10 cellular contexts compared by ENCODE assay signal in the genomic region with DNA sequence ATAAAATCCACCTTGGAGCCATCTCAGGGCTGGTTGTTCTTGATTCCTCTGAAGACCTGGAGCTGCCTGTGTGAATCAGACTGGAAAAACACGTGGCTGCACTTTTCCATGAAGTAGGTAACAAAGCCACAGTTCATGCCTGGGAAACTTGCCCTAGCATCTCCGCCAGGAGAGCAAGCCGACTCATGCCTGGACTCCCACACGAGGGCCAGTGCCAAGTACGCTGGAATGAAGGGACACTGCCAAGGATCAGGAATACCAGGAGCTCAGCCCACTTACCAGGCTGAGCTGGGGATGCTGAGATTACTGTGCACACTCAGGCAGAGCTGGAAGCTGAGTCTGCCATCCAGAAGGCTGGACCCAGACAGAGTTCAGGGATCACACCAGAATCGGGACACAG. TPM values are rescaled to one million over a fixed set of nuclear protein-coding genes. Genes with fewer than 3 reads are reported as not detected.
DNase-seq lines count a peak whose midpoint lies in the region; ATAC-seq and TF ChIP-seq lines count a peak whose summit lies in the region.
"Had no signal": no experiment of that assay in that cellular context is flagged by ENCODE, and none has a peak within 500 bp of the region (broad histone marks: within the 10 kb centered on the region; RNA-seq: fewer than 3 reads in every experiment).

No MANE protein-coding gene starts in this region.

- H3K9me3 Mint-ChIP-seq in progenitor cell of endocrine pancreas (ENCODE audit: low read depth) = no peaks in the 10 kb centered on the region
- H3K9me3 Mint-ChIP-seq: memory B cell had no signal

- 27 to 53% methylated on average over 2 to 6 of the region's 6 CpGs for WGBS in body of pancreas, 2 donors
- WGBS in right cardiac atrium = 24% methylated on average over 6 of the region's 6 CpGs

- no peaks in the 10 kb centered on the region for H3K4me1 ChIP-seq in body of pancreas
- H3K4me1 ChIP-seq in right cardiac atrium (ENCODE audit: control insufficient read depth, insufficient read depth, low read length) = peaks cover 8% of the 10 kb centered on the region

- H3K9me3 ChIP-seq in body of pancreas (no peaks in the 10 kb centered on the region), right cardiac atrium (ENCODE audit: control insufficient read depth, low read length) (no peaks in the 10 kb centered on the region)

- no peaks in the 10 kb centered on the region for H3K36me3 Mint-ChIP-seq in progenitor cell of endocrine pancreas (ENCODE audit: insufficient read depth)
- H3K36me3 Mint-ChIP-seq: memory B cell had no signal

- ATAC-seq in body of pancreas = peak; percentile 40
- ATAC-seq in right cardiac atrium = peak; percentile 86 to 92
- no peak for ATAC-seq in HG02642 (IDR thresholded peaks at IDR 0.05; ENCODE audit: poor library complexity, unreplicated experiment)

- DNase-seq in HK-2 (ENCODE audit: unreplicated experiment) = peak; percentile 82
- peak; percentile 22 to 59 (median 41) for DNase-seq in body of pancreas
- peak; percentile 85 to 91 (median 91) for DNase-seq in right cardiac atrium
- DNase-seq in progenitor cell of endocrine pancreas (ENCODE audit: low spot score, unreplicated experiment) = no peak
- no peak for DNase-seq in effector CD4-positive, alpha-beta T cell
- DNase-seq in NCI-H526 (lab: John Stamatoyannopoulos, UW) = no peak

- no peaks in the 10 kb centered on the region for H3K27me3 ChIP-seq in body of pancreas
- H3K27me3 ChIP-seq in right cardiac atrium (ENCODE audit: control insufficient read depth, insufficient read depth) = no peaks in the 10 kb centered on the region

- no peak overlapping the region for H3K4me3 Mint-ChIP-seq in progenitor cell of endocrine pancreas (ENCODE audit: low read depth)
- H3K4me3 Mint-ChIP-seq: memory B cell had no signal

- TF ChIP-seq POLR2A in body of pancreas (IDR thresholded peaks at IDR 0.05) = no peak

- intact Hi-C loops in body of pancreas (cut with DNase I) = no loop called here
- intact Hi-C loops in right cardiac atrium (cut with DNase I) = no loop called here

- H3K27ac ChIP-seq in body of pancreas (no peak overlapping the region), right cardiac atrium (ENCODE audit: low read length) (peak overlapping the region; percentile 91), skin epidermis (peak overlapping the region in 11 of 21 experiments; percentile 8 to 80 (median 51))

- no peak overlapping the region for H3K27ac Mint-ChIP-seq in progenitor cell of endocrine pancreas
- H3K27ac Mint-ChIP-seq: memory B cell had no signal

- H3K36me3 ChIP-seq in body of pancreas (replicated peaks in 1 of 2; ENCODE audit: insufficient read depth in 1 of 2, low read depth in 2 of 2) = no peaks in the 10 kb centered on the region

- TF ChIP-seq CTCF in body of pancreas (IDR thresholded peaks at IDR 0.05) (no peak), progenitor cell of endocrine pancreas (IDR thresholded peaks at IDR 0.05; ENCODE audit: unreplicated experiment) (no peak)

- no peak overlapping the region for H3K4me3 ChIP-seq in body of pancreas
- no peak overlapping the region for H3K4me3 ChIP-seq in right cardiac atrium (ENCODE audit: low read length)
- H3K4me3 ChIP-seq in skin epidermis = no peak overlapping the region

- H3K4me1 Mint-ChIP-seq in progenitor cell of endocrine pancreas (ENCODE audit: low read depth) = no peaks in the 10 kb centered on the region

- H3K27me3 Mint-ChIP-seq in progenitor cell of endocrine pancreas = peaks cover 39% of the 10 kb centered on the region

RNA-seq across cellular contexts. Expression of a gene that starts 10.9 kb away (rescaled TPM):
- total RNA-seq in body of pancreas = 10 to 100 TPM in 1 of 2 donors, 1 to 10 TPM in 1; 3.6 to 21.8 TPM
- total RNA-seq in right cardiac atrium = 100 to 1,000 TPM; 423 to 631 (median 511) TPM
- 410 TPM for polyA plus RNA-seq in right cardiac atrium
- 2.2 and 3.0 TPM in 2 replicates for total RNA-seq in progenitor cell of endocrine pancreas
- total RNA-seq: OCI-LY7 had no signal

Comparison
In these comparisons a context has a peak if more than half of its experiments do, and no peak if none do; other contexts are left out.
1. DNase-seq: peak in HK-2 (single experiment), body of pancreas (4 of 4) and right cardiac atrium (3 of 3); none in progenitor cell of endocrine pancreas (single experiment), effector CD4-positive, alpha-beta T cell (single experiment) and NCI-H526 (0 of 2).
2. H3K27ac ChIP-seq: peak in right cardiac atrium (single experiment) and skin epidermis (11 of 21); none in body of pancreas (0 of 4).
3. RNA of a gene that starts 10.9 kb away (total RNA-seq): 423 to 631 TPM in right cardiac atrium; 3.6 to 21.8 TPM in body of pancreas and 2.2 to 3.0 TPM in progenitor cell of endocrine pancreas; every median in the first group is over 10 times any median in the second.